8 cellular contexts compared by ENCODE assay signal in the genomic region with DNA sequence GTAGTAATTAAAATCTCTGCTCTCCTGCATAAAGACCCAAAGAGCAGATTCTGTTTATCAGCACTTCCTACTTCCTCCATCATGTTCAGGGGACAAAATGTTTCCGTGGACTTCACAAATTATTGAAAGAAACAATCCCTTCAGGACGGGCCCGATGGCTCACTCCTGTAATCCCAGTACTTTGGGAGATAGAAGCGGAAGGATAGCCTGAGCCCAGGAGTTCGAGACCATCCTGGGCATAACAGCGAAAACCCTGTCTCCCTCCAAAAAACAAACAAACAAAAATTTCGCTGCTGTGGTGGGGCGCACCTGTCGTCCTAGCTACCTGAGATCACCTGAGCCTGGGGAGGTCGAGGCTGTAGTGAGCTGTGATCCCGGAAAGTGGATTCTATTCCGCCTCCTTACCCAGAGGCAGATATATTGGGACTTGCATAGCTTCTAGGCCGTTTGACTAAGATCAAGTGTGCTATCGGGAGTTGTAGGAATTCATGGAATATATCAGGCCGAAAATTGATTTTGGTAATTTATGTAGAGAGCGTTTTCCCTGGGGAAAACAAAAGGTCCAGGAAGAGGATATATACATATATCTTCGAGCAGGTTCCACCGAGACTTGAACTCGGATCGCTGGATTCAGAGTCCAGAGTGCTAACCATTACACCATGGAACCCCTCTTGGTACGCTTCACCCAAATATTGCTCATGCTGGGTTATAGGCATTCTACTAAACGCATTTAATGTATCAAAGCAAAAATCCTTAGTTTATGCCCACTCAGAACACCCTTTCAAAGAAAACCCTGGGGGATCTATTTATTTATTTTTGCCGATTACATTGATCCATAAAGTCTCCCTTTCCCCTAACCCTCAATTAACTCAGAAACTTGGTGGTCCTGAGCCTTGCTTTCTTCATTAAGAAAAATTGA.
DNase-seq lines count a peak whose midpoint lies in the region; ATAC-seq and TF ChIP-seq lines count a peak whose summit lies in the region.

No MANE protein-coding gene starts in this region.

- H3K4me1 ChIP-seq in neuron (ENCODE audit: insufficient read depth, low read length): no peaks in the 10 kb centered on the region

- ATAC-seq in activated T-cell treated with anti-CD3 and anti-CD28 coated beads, Interleukin-2, amount 50 U/mL, for 4 hours: no peak
- ATAC-seq in HG02642 (IDR thresholded peaks at IDR 0.05; ENCODE audit: poor library complexity, unreplicated experiment): no peak
- ATAC-seq in HG03565 (IDR thresholded peaks at IDR 0.05; ENCODE audit: unreplicated experiment): no peak
- no peak for ATAC-seq in GM21390 (IDR thresholded peaks at IDR 0.05; ENCODE audit: unreplicated experiment)

- no peak for TF ChIP-seq CTCF in astrocyte of the spinal cord (IDR thresholded peaks at IDR 0.05; ENCODE audit: low read depth, low read length)

- H3K27me3 ChIP-seq in neuron (ENCODE audit: insufficient read depth, low read length): peaks cover 37% of the 10 kb centered on the region

- peaks cover 7% of the 10 kb centered on the region for H3K4me1 Mint-ChIP-seq in activated T-cell treated with anti-CD3 and anti-CD28 coated beads, Interleukin-2, amount 50 U/mL, for 4 hours (ENCODE audit: low read depth)

- no peaks in the 10 kb centered on the region for H3K36me3 Mint-ChIP-seq in activated T-cell treated with anti-CD3 and anti-CD28 coated beads, Interleukin-2, amount 50 U/mL, for 4 hours (ENCODE audit: insufficient read depth)

- no peak overlapping the region for H2AFZ ChIP-seq in neuron (ENCODE audit: low read depth, low read length)

- in situ Hi-C loops in astrocyte of the spinal cord (cut with HindIII; ENCODE audit: low sequenced_read_pairs): no loop called here

- peaks cover 5% of the 10 kb centered on the region for H3K9me3 ChIP-seq in neuron (ENCODE audit: low read length)

- no peaks in the 10 kb centered on the region for H3K36me3 ChIP-seq in neuron (ENCODE audit: insufficient read depth, low read length)

- peaks cover 12% of the 10 kb centered on the region for H3K9me3 Mint-ChIP-seq in activated T-cell treated with anti-CD3 and anti-CD28 coated beads, Interleukin-2, amount 50 U/mL, for 4 hours

- H3K27me3 Mint-ChIP-seq in activated T-cell treated with anti-CD3 and anti-CD28 coated beads, Interleukin-2, amount 50 U/mL, for 4 hours (ENCODE audit: low read depth): peaks cover 87% of the 10 kb centered on the region

- DNase-seq in activated T-cell treated with anti-CD3 and anti-CD28 coated beads for 24 hours (ENCODE audit: low read depth) (peak; percentile 32), NCI-H460 (ENCODE audit: extremely low read depth, low read depth) (peak; percentile 81), astrocyte of the spinal cord (ENCODE audit: low read depth, low spot score) (peak; percentile 62)
- no peak for DNase-seq in activated T-cell treated with anti-CD3 and anti-CD28 coated beads, Interleukin-2, amount 50 U/mL, for 4 hours

- H3K4me3 ChIP-seq in astrocyte of the spinal cord (ENCODE audit: low read depth, low read length) (peak overlapping the region; percentile 38), neuron (ENCODE audit: low read length) (peak overlapping the region; percentile 44)

- no peak overlapping the region for H3K4me3 Mint-ChIP-seq in activated T-cell treated with anti-CD3 and anti-CD28 coated beads, Interleukin-2, amount 50 U/mL, for 4 hours
